ENCODE assay signal across 9 cellular contexts in the genomic region with DNA sequence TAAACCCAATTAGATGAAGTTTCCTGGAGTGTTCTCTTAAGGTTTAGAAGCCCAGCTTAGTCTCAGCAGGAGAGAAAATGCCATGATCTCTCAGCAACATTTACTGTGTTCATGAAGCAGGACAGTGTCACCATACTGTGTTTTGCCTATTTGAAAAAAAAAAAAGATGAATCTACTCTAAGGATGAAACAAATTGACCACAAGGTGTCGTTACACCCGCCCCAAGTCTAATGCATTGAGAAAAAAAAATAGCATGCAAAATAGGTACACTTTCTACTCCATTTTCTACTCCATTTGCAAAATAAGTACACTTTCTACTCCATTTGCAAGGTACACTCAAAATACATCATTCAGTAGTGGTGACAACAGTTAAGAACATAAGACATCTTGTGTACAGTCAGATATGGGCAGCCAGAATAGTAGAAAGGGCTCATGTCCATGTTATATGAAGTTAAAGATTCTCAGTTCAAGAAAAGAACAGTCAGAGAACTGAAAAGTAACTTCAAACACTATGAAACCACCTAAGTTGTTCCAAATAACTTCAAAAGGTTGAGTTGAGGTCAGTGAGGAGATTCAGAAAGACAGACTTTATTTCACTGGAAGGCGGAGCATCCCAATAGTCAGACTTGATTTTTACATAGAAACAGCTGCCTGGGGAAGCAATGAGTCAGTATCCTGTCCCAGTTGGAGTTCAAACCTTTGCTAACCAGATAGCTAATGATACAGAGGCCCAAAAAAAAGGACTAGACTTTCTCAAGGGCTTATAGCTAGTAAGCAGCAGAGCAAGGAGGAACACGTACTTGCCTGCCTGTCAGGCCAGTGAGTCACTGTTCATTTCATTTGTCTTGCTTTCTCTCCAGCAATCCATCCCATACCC. TPM values are rescaled to one million over a fixed set of nuclear protein-coding genes. Genes with fewer than 3 reads are reported as not detected.
DNase-seq lines count a peak whose midpoint lies in the region; ATAC-seq, FAIRE-seq and TF ChIP-seq lines count a peak whose summit lies in the region.
"Had no signal": no experiment of that assay in that cellular context is flagged by ENCODE, and none has a peak within 500 bp of the region (broad histone marks: within the 10 kb centered on the region; RNA-seq: fewer than 3 reads in every experiment).

No MANE protein-coding gene starts in this region.

- H3K4me1 Mint-ChIP-seq in CD4-positive, alpha-beta T cell (ENCODE audit: low read depth), result peaks cover 7% of the 10 kb centered on the region
- H3K4me1 Mint-ChIP-seq: memory B cell had no signal

- WGBS in GM12878 (ENCODE audit: insufficient coverage, insufficient replicate concordance, low lambda C conversion rate, missing lambda C conversion rate), result 13% methylated on average over 4 of the region's 4 CpGs

- peak; percentile 34 for ATAC-seq in CD4-positive, alpha-beta T cell (ENCODE audit: poor library complexity)
- ATAC-seq in GM18907 (IDR thresholded peaks at IDR 0.05; ENCODE audit: unreplicated experiment) (peak; percentile 62), GM12878 (peak; percentile 85), GM19467 (IDR thresholded peaks at IDR 0.05; ENCODE audit: unreplicated experiment) (no peak)

- peak; percentile 70 for FAIRE-seq in GM12878 (lab: Jason Lieb, UNC)

- H3K27me3 ChIP-seq in CD4-positive, alpha-beta T cell (ENCODE audit: control insufficient read depth, insufficient read depth, low read length), result no peaks in the 10 kb centered on the region
- H3K27me3 ChIP-seq in GM12878 (replicated peaks in 1 of 2; ENCODE audit: control insufficient read depth in 2 of 2, insufficient read depth in 2 of 2, low read length in 1 of 2) (no peaks in the 10 kb centered on the region), skeletal muscle satellite cell (ENCODE audit: control insufficient read depth, insufficient read depth, low read length) (no peaks in the 10 kb centered on the region)

- no peaks in the 10 kb centered on the region for H3K4me1 ChIP-seq in GM12878 (ENCODE audit: control insufficient read depth, insufficient read depth, low read length)
- H3K4me1 ChIP-seq in skeletal muscle satellite cell (ENCODE audit: control insufficient read depth, insufficient read depth, low read length), result peaks cover 9% of the 10 kb centered on the region

- H3K36me3 ChIP-seq in GM12878 (ENCODE audit: control insufficient read depth in 2 of 2, insufficient read depth in 2 of 2, low read length in 1 of 2) (no peaks in the 10 kb centered on the region), skeletal muscle satellite cell (ENCODE audit: insufficient read depth, low read length) (no peaks in the 10 kb centered on the region)

- H3K27me3 Mint-ChIP-seq in CD4-positive, alpha-beta T cell, result no peaks in the 10 kb centered on the region
- H3K27me3 Mint-ChIP-seq: memory B cell had no signal

- POLR2A ChIA-PET in CD4-positive, alpha-beta T cell (lab: Charles Lee), result no interaction called here
- POLR2A ChIA-PET in GM12878 (lab: Charles Lee), result interaction anchor here (0.5 kb wide), 1 partner anchor 1248 kb away, joined by 3 read pairs; no protein-coding TSS in a partner anchor

- H3K9me3 ChIP-seq in CD4-positive, alpha-beta T cell (ENCODE audit: control insufficient read depth, low read length), result no peaks in the 10 kb centered on the region
- H3K9me3 ChIP-seq in GM12878 (replicated peaks; ENCODE audit: control insufficient read depth, insufficient read depth, low read length) (no peaks in the 10 kb centered on the region), skeletal muscle satellite cell (replicated peaks; ENCODE audit: low read length) (no peaks in the 10 kb centered on the region)

- no peak overlapping the region for H3K9ac ChIP-seq in GM12878 (ENCODE audit: control insufficient read depth, insufficient read depth, low read length)
- H3K9ac ChIP-seq in skeletal muscle satellite cell (ENCODE audit: low read depth, low read length), result no peak overlapping the region

- H3K4me2 ChIP-seq in GM12878 (ENCODE audit: control insufficient read depth, insufficient read depth) (no peak overlapping the region), skeletal muscle satellite cell (ENCODE audit: low read length) (peak overlapping the region; percentile 5)

- no peak overlapping the region for H2AFZ ChIP-seq in GM12878 (ENCODE audit: control insufficient read depth, low read depth, low read length)

- SMC1A ChIA-PET in GM12878 (lab: Charles Lee; ENCODE audit: uncharacterized antibody, unreplicated experiment), result no interaction called here

- in situ Hi-C loops in GM12878 (cut with MboI), result no loop called here

- no peak for DNase-seq in CD4-positive, alpha-beta T cell
- DNase-seq in Jurkat, Clone E6-1 (ENCODE audit: low read depth, low spot score), result peak; percentile 37
- DNase-seq in GM12878 (ENCODE audit: low read depth, low spot score) (peak; percentile 1), AML-193 (lab: John Stamatoyannopoulos, UW) (no peak), cardiac septum (ENCODE audit: low spot score) (no peak)

- no peak overlapping the region for H3K4me3 ChIP-seq in Jurkat, Clone E6-1 (ENCODE audit: low read length)
- H3K4me3 ChIP-seq in GM12878 (no peak overlapping the region), skeletal muscle satellite cell (ENCODE audit: low read length) (no peak overlapping the region)

- TF ChIP-seq RAD21 in GM12878 (IDR thresholded peaks at IDR 0.05; ENCODE audit: insufficient read depth, low read depth, low read length), result peak; percentile 32

- no peak for TF ChIP-seq POLR2A in GM12878 (IDR thresholded peaks at IDR 0.05; ENCODE audit: low read depth, low read length)

- H3K9me3 Mint-ChIP-seq in CD4-positive, alpha-beta T cell, result no peaks in the 10 kb centered on the region
- H3K9me3 Mint-ChIP-seq: memory B cell had no signal

- TF ChIP-seq EP300 in GM12878 (IDR thresholded peaks at IDR 0.05; ENCODE audit: borderline replicate concordance in 1 of 2, control insufficient read depth in 1 of 2, low read depth in 2 of 2, low read length in 2 of 2), result no peak

- intact Hi-C loops in CD4-positive, alpha-beta T cell (cut with DNase I, micrococcal nuclease), result no loop called here
- intact Hi-C loops in GM12878 (cut with micrococcal nuclease; ENCODE audit: unreplicated experiment) (loop anchor here (10.0 kb wide), 1 partner anchor 713 kb away; no protein-coding TSS in a partner anchor), cardiac septum (cut with DNase I) (no loop called here)

- H3K27ac ChIP-seq in CD4-positive, alpha-beta T cell (ENCODE audit: low read depth, low read length), result no peak overlapping the region
- H3K27ac ChIP-seq in GM12878 (ENCODE audit: control insufficient read depth, insufficient read depth), result no peak overlapping the region

- no TSS peak for BruUV-seq in GM12878 (replicated peaks; lab: Mats Ljungman, UMichigan)

- no peaks in the 10 kb centered on the region for H4K20me1 ChIP-seq in GM12878 (ENCODE audit: control insufficient read depth, insufficient read depth)

- no peak overlapping the region for H3K27ac Mint-ChIP-seq in CD4-positive, alpha-beta T cell
- H3K27ac Mint-ChIP-seq: memory B cell had no signal

- no peaks in the 10 kb centered on the region for H3K36me3 Mint-ChIP-seq in CD4-positive, alpha-beta T cell (ENCODE audit: low read depth)
- H3K36me3 Mint-ChIP-seq: memory B cell had no signal

- no peaks in the 10 kb centered on the region for H3K79me2 ChIP-seq in GM12878 (ENCODE audit: control insufficient read depth, insufficient read depth, low read length)

- no peak for TF ChIP-seq CTCF in CD4-positive, alpha-beta T cell (IDR thresholded peaks at IDR 0.05)
- TF ChIP-seq CTCF in GM12878 (IDR thresholded peaks at IDR 0.05 in 2 of 3, conservative IDR thresholded peaks at IDR 0.05 in 1 of 3; ENCODE audit: control insufficient read depth in 2 of 3, extremely low read depth in 1 of 3, insufficient read depth in 1 of 3, low read depth in 3 of 3, low read length in 3 of 3), result peak; percentile 25 to 34 (median 29); a peak in 5 of 6 replicates

- CTCF ChIA-PET in CD4-positive, alpha-beta T cell (lab: Charles Lee), result interaction anchor here (0.5 kb wide), 1 partner anchor 191 kb away, joined by 4 read pairs; no protein-coding TSS in a partner anchor
- CTCF ChIA-PET in GM12878 (lab: Yijun Ruan, JAX), result no interaction called here

- no peak overlapping the region for H3K4me3 Mint-ChIP-seq in CD4-positive, alpha-beta T cell
- H3K4me3 Mint-ChIP-seq: memory B cell had no signal

- RAD21 ChIA-PET in GM12878 (lab: Charles Lee; ENCODE audit: unreplicated experiment), result no interaction called here

TF ChIP-seq in GM12878, 131 proteins besides CTCF, POLR2A, EP300 and RAD21 (continues in another document):
- TF ChIP-seq, protein P1, sequence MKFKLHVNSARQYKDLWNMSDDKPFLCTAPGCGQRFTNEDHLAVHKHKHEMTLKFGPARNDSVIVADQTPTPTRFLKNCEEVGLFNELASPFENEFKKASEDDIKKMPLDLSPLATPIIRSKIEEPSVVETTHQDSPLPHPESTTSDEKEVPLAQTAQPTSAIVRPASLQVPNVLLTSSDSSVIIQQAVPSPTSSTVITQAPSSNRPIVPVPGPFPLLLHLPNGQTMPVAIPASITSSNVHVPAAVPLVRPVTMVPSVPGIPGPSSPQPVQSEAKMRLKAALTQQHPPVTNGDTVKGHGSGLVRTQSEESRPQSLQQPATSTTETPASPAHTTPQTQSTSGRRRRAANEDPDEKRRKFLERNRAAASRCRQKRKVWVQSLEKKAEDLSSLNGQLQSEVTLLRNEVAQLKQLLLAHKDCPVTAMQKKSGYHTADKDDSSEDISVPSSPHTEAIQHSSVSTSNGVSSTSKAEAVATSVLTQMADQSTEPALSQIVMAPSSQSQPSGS (IDR thresholded peaks at IDR 0.05; ENCODE audit: low read length), result no peak
- TF ChIP-seq RUNX3 (IDR thresholded peaks at IDR 0.05; ENCODE audit: low read length), result 0 out of 2 replicates have a peak, but pooled peaks have one; percentile 10

RNA-seq across cellular contexts. Expression of a gene that starts 13.3 kb away (rescaled TPM):
- total RNA-seq in CD4-positive, alpha-beta T cell, result not detected
- polyA plus RNA-seq in Jurkat, Clone E6-1 (2012; ENCODE audit: insufficient read depth, insufficient read length), result not detected
- total RNA-seq in GM12878 (2013; cell fraction: nucleolus; rRNA removed), result not detected in 2 replicates
- total RNA-seq in GM12878 (2014; rRNA removed) (under 0.01 TPM in 1 of 2 replicates, not detected in the other), GM12878 (2014; rRNA removed; fragmentation: Illumina TruSeq; extraction: Trizol) (not detected in 2 replicates), GM12878 (2021) (not detected in 2 replicates), cardiac septum (not detected)
- polyA plus RNA-seq in GM12878 (2011; ENCODE audit: low read depth), result not detected
- polyA plus RNA-seq in GM12878 (2011; rRNA removed) (not detected in 2 replicates), GM12878 (2014; fragmentation: Illumina TruSeq; extraction: Trizol) (not detected in 2 replicates), GM12878 (2014; fragmentation: Nextera tagmentation; extraction: Ambion mirVana) (under 1 TPM; 0.02 to 0.11 TPM), GM12878 (2014; rRNA removed) (not detected in 2 replicates), GM12878 (2016; fragmentation: Nextera tagmentation; extraction: Ambion mirVana) (not detected)
- polyA plus RNA-seq in GM12878 (2011; cell fraction: cytosol; rRNA removed), result not detected in 2 replicates
- not detected in 2 replicates for polyA plus RNA-seq in GM12878 (2011; cell fraction: nucleus; rRNA removed)
- not detected in 2 replicates for polyA plus RNA-seq in GM12878 (2012)
- not detected in 2 replicates for polyA minus RNA-seq in GM12878 (2011; rRNA and poly(A)+ RNA removed)
- not detected in 2 replicates for polyA minus RNA-seq in GM12878 (2011; cell fraction: cytosol; rRNA and poly(A)+ RNA removed)
- polyA minus RNA-seq in GM12878 (2011; cell fraction: nucleus; rRNA and poly(A)+ RNA removed), result not detected in 2 replicates
- total RNA-seq in skeletal muscle satellite cell (2012; rRNA removed), result under 0.01 TPM in 1 of 2 replicates, not detected in the other

Comparison
In these comparisons a context has a peak if more than half of its experiments do, and no peak if none do; other contexts are left out.
1. DNase-seq: peak in Jurkat, Clone E6-1 (single experiment) and GM12878 (single experiment); none in CD4-positive, alpha-beta T cell (0 of 10), AML-193 (0 of 2) and cardiac septum (single experiment).